In genomic region chr1:23910553-23911246, GRCh38 we compare ENCODE assay signal across 15 cellular contexts. TPM values are rescaled to one million over a fixed set of nuclear protein-coding genes. Genes with fewer than 3 reads are reported as not detected.
DNase-seq lines count a peak whose midpoint lies in the region; ATAC-seq, FAIRE-seq and TF ChIP-seq lines count a peak whose summit lies in the region.
"Had no signal": no experiment of that assay in that cellular context is flagged by ENCODE, and none has a peak within 500 bp of the region (broad histone marks: within the 10 kb centered on the region; RNA-seq: fewer than 3 reads in every experiment).

No MANE protein-coding gene starts in this region.

- H3K4me1 ChIP-seq in BLaER1 = peaks cover 79% of the 10 kb centered on the region
- H3K4me1 ChIP-seq: HAP-1 had no signal

- TF ChIP-seq POLR2A in GM12892 (IDR thresholded peaks at IDR 0.05; ENCODE audit: low read depth, low read length) = peak; percentile 90

- H3K4me3 ChIP-seq in BLaER1 = no peak overlapping the region
- H3K4me3 ChIP-seq: HAP-1, stomach had no signal

- no peaks in the 10 kb centered on the region for H3K36me3 ChIP-seq in BLaER1
- H3K36me3 ChIP-seq: HAP-1, stomach had no signal

- H3K9me3 Mint-ChIP-seq in IgD-negative memory B cell = no peaks in the 10 kb centered on the region
- H3K9me3 Mint-ChIP-seq in activated T-helper 1 cell treated with anti-CD3 and anti-CD28 coated beads, Interleukin-12 subunit alpha, Interleukin-12 subunit beta, Interleukin-2, Interleukin-4 antibody, amounts not matched to agents 30 ng/mL and 10 ng/mL and 1 ng/mL, durations not matched to agents 14 hours and 24 hours and 36 hours = no peaks in the 10 kb centered on the region

- peaks cover 41 to 56% (median 46%) of the 10 kb centered on the region in 3 donors for H3K4me1 Mint-ChIP-seq in IgD-negative memory B cell
- peaks cover 44% of the 10 kb centered on the region for H3K4me1 Mint-ChIP-seq in activated T-helper 1 cell treated with anti-CD3 and anti-CD28 coated beads, Interleukin-12 subunit alpha, Interleukin-12 subunit beta, Interleukin-2, Interleukin-4 antibody, amounts not matched to agents 30 ng/mL and 10 ng/mL and 1 ng/mL, durations not matched to agents 14 hours and 24 hours and 36 hours (ENCODE audit: low read depth)

- DNase-seq in GM12892 (ENCODE audit: insufficient read length) (no peak), GDM1 (lab: John Stamatoyannopoulos, UW) (no peak), NCI-H187 treated with DMSO at 0.1 percent for 48 hours (lab: John Stamatoyannopoulos, UW) (no peak), SW 1271 (lab: John Stamatoyannopoulos, UW) (no peak)
- DNase-seq in activated T-helper 1 cell treated with anti-CD3 and anti-CD28 coated beads, Interleukin-12 subunit alpha, Interleukin-12 subunit beta, Interleukin-2, Interleukin-4 antibody, amounts not matched to agents 30 ng/mL and 10 ng/mL and 1 ng/mL, durations not matched to agents 14 hours and 24 hours and 36 hours (ENCODE audit: low spot score) = peak; percentile 11
- DNase-seq: islet precursor cell; stimulated activated CD4-positive, alpha-beta T cell treated with anti-CD3 and anti-CD28 coated beads, Interleukin-2, amount 100 ng/mL, for 48 hours; stomach; T1000 had no signal

- no peak overlapping the region for H3K9ac ChIP-seq in BLaER1

- H3K27ac Mint-ChIP-seq in IgD-negative memory B cell = peak overlapping the region; percentile 89 to 98 (median 94)
- peak overlapping the region; percentile 38 for H3K27ac Mint-ChIP-seq in activated T-helper 1 cell treated with anti-CD3 and anti-CD28 coated beads, Interleukin-12 subunit alpha, Interleukin-12 subunit beta, Interleukin-2, Interleukin-4 antibody, amounts not matched to agents 30 ng/mL and 10 ng/mL and 1 ng/mL, durations not matched to agents 14 hours and 24 hours and 36 hours

- H3K27me3 Mint-ChIP-seq in IgD-negative memory B cell = no peaks in the 10 kb centered on the region
- peaks cover 14% of the 10 kb centered on the region for H3K27me3 Mint-ChIP-seq in activated T-helper 1 cell treated with anti-CD3 and anti-CD28 coated beads, Interleukin-12 subunit alpha, Interleukin-12 subunit beta, Interleukin-2, Interleukin-4 antibody, amounts not matched to agents 30 ng/mL and 10 ng/mL and 1 ng/mL, durations not matched to agents 14 hours and 24 hours and 36 hours (ENCODE audit: insufficient read depth)

- H3K9me3 ChIP-seq in BLaER1 = no peaks in the 10 kb centered on the region
- H3K9me3 ChIP-seq: HAP-1, stomach had no signal

- H3K27ac ChIP-seq in BLaER1 = peak overlapping the region; percentile 75; the same call in 1 of the 2 replicates
- H3K27ac ChIP-seq: stomach had no signal

- H3K4me2 ChIP-seq in BLaER1 = peak overlapping the region; percentile 90

- intact Hi-C loops in activated T-helper 1 cell treated with anti-CD3 and anti-CD28 coated beads, Interleukin-12 subunit alpha, Interleukin-12 subunit beta, Interleukin-2, Interleukin-4 antibody, amounts not matched to agents 30 ng/mL and 10 ng/mL and 1 ng/mL, durations not matched to agents 14 hours and 24 hours and 36 hours (cut with micrococcal nuclease) = no loop called here

- no peaks in the 10 kb centered on the region for H4K20me1 ChIP-seq in BLaER1

- FAIRE-seq in GM12892 (lab: Jason Lieb, UNC) = peak; percentile 88
- FAIRE-seq: astrocyte had no signal

- no peak for ATAC-seq in HG02840 (IDR thresholded peaks at IDR 0.05; ENCODE audit: low FRiP score, unreplicated experiment)
- ATAC-seq: Panc1 had no signal

- H3K36me3 Mint-ChIP-seq in IgD-negative memory B cell = peaks cover 13% of the 10 kb centered on the region
- H3K36me3 Mint-ChIP-seq in activated T-helper 1 cell treated with anti-CD3 and anti-CD28 coated beads, Interleukin-12 subunit alpha, Interleukin-12 subunit beta, Interleukin-2, Interleukin-4 antibody, amounts not matched to agents 30 ng/mL and 10 ng/mL and 1 ng/mL, durations not matched to agents 14 hours and 24 hours and 36 hours (ENCODE audit: low read depth) = no peaks in the 10 kb centered on the region

- peak overlapping the region; percentile 95 to 98 (median 98) for H3K4me3 Mint-ChIP-seq in IgD-negative memory B cell
- H3K4me3 Mint-ChIP-seq in activated T-helper 1 cell treated with anti-CD3 and anti-CD28 coated beads, Interleukin-12 subunit alpha, Interleukin-12 subunit beta, Interleukin-2, Interleukin-4 antibody, amounts not matched to agents 30 ng/mL and 10 ng/mL and 1 ng/mL, durations not matched to agents 14 hours and 24 hours and 36 hours = peak overlapping the region; percentile 42

- peaks cover 5% of the 10 kb centered on the region; the same call in 1 of the 2 replicates for H3K27me3 ChIP-seq in BLaER1

RNA-seq across cellular contexts. Expression of gene CNR2, which starts 2.5 kb away (rescaled TPM):
- 5.2 TPM for polyA plus RNA-seq in GM12892 (2012; ENCODE audit: missing spikeins)
- 52.1 TPM for polyA plus RNA-seq in IgD-negative memory B cell
- total RNA-seq in activated T-helper 1 cell treated with anti-CD3 and anti-CD28 coated beads, Interleukin-12 subunit alpha, Interleukin-12 subunit beta, Interleukin-2, Interleukin-4 antibody, amounts not matched to agents 30 ng/mL and 10 ng/mL and 1 ng/mL, durations not matched to agents 14 hours and 24 hours and 36 hours = not detected in 2 replicates
- total RNA-seq: astrocyte had no signal

RNA-seq across cellular contexts. Expression of gene FUCA1, which starts 42.6 kb away (rescaled TPM):
- 48.9 TPM for polyA plus RNA-seq in GM12892 (2012; ENCODE audit: missing spikeins)
- 14.7 TPM for polyA plus RNA-seq in IgD-negative memory B cell
- 3.5 TPM in 2 replicates for total RNA-seq in activated T-helper 1 cell treated with anti-CD3 and anti-CD28 coated beads, Interleukin-12 subunit alpha, Interleukin-12 subunit beta, Interleukin-2, Interleukin-4 antibody, amounts not matched to agents 30 ng/mL and 10 ng/mL and 1 ng/mL, durations not matched to agents 14 hours and 24 hours and 36 hours

RNA-seq across cellular contexts. Expression of gene PNRC2, which starts 48.9 kb away (rescaled TPM):
- polyA plus RNA-seq in GM12892 (2012; ENCODE audit: missing spikeins) = 112 TPM
- polyA plus RNA-seq in IgD-negative memory B cell = 143 TPM
- total RNA-seq in activated T-helper 1 cell treated with anti-CD3 and anti-CD28 coated beads, Interleukin-12 subunit alpha, Interleukin-12 subunit beta, Interleukin-2, Interleukin-4 antibody, amounts not matched to agents 30 ng/mL and 10 ng/mL and 1 ng/mL, durations not matched to agents 14 hours and 24 hours and 36 hours = 112 and 134 TPM in 2 replicates
